11 cellular contexts compared by ENCODE assay signal in the genomic region with DNA sequence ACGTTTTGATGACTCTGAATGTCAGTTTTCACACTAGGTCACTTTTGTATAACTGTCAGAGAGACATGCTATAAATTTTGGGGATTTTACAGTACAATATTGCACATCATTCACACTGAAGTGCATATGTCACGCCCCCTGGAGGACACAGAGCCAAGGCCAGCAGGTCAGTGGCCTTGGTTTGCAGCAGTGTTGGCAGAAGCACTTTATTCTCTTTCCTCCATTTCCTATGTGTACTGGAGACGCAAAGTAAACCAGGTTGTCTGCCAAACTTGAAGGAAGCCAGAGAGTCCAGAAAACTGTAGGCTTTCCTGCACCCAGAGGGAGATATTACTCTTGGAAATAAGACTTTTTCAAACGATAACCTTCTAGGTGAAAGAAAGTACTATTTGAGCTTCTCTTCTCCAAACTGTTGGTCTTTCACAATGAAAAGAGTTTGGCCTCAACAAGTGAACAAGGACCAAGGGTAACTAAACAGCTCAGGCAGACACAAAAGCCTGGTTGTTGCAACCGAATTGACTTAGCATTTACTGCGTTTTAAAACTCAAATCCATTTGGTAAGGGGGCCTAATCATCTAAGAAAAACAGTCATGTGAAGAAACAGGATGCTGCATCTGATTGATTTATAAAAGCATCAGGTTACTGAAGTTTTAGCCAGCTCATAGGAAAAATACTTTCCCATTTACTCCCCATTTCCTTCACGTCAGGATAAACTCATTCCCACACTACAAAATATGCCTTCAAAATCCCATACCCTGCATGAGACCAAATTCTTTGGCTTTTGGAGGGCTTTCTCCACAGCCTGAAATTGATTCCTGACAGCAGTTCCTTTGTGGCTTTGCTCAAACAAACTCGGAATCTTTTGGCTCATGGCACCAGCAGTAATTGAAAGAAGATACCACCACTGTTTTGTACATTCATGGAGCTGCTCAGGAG.
DNase-seq lines count a peak whose midpoint lies in the region; ATAC-seq and TF ChIP-seq lines count a peak whose summit lies in the region.
"Had no signal": no experiment of that assay in that cellular context is flagged by ENCODE, and none has a peak within 500 bp of the region (broad histone marks: within the 10 kb centered on the region; RNA-seq: fewer than 3 reads in every experiment).

No MANE protein-coding gene starts in this region.

- no peak overlapping the region for H3K4me3 ChIP-seq in epithelial cell of proximal tubule (ENCODE audit: low read depth, low read length)
- H3K4me3 ChIP-seq: BLaER1 had no signal

- intact Hi-C loops in sciatic nerve (cut with DNase I) = no loop called here

- peak; percentile 12 for ATAC-seq in sciatic nerve
- ATAC-seq in HG02588 (IDR thresholded peaks at IDR 0.05; ENCODE audit: unreplicated experiment) = no peak
- ATAC-seq: effector memory CD8-positive, alpha-beta T cell had no signal

- TF ChIP-seq CTCF in epithelial cell of proximal tubule (conservative IDR thresholded peaks at IDR 0.05; ENCODE audit: low read depth, low read length) = peak; percentile 71

- peak; percentile 48 for DNase-seq in DMS53 (lab: John Stamatoyannopoulos, UW)
- no peak for DNase-seq in DMS53 treated with DMSO at 0.1 percent for 48 hours (lab: John Stamatoyannopoulos, UW; ENCODE audit: unreplicated experiment)
- peak; percentile 8 for DNase-seq in NCI-H2196 (lab: John Stamatoyannopoulos, UW; ENCODE audit: unreplicated experiment)
- DNase-seq in epithelial cell of proximal tubule (ENCODE audit: low read depth) = no peak
- DNase-seq in sciatic nerve (ENCODE audit: low spot score) = no peak
- DNase-seq in activated gamma-delta T cell treated with Interleukin-2 at 50 U/mL for 16 hours = no peak
- no peak for DNase-seq in globus pallidus (ENCODE audit: low spot score)
- DNase-seq: effector memory CD8-positive, alpha-beta T cell; NCI-H446 treated with DMSO at 0.1 percent for 48 hours had no signal

Comparison
In these comparisons a context has a peak if more than half of its experiments do, and no peak if none do; other contexts are left out.
1. DNase-seq: peak in DMS53 (single experiment) and NCI-H2196 (single experiment); none in DMS53 treated with DMSO at 0.1 percent for 48 hours (single experiment), epithelial cell of proximal tubule (single experiment), sciatic nerve (single experiment), activated gamma-delta T cell treated with Interleukin-2 at 50 U/mL for 16 hours (single experiment) and globus pallidus (single experiment).